Comparison of ENCODE assay signal across 24 cellular contexts in genomic region chr1:236161230-236161629, GRCh38.
"Had no signal": no experiment of that assay in that cellular context is flagged by ENCODE, and none has a peak within 500 bp of the region (broad histone marks: within the 10 kb centered on the region; RNA-seq: fewer than 3 reads in every experiment).

No MANE protein-coding gene starts in this region.

- DNase-seq: activated CD4-positive, alpha-beta T cell treated with anti-CD3 and anti-CD28 coated beads for 1 hour; activated CD4-positive, alpha-beta T cell treated with anti-CD3 and anti-CD28 coated beads, Interleukin-2, amount 50 U/mL, for 48 hours; activated effector memory CD4-positive, alpha-beta T cell treated with anti-CD3 and anti-CD28 coated beads, Interleukin-2, amount 50 U/mL, for 16 hours; activated T-cell treated with anti-CD3 and anti-CD28 coated beads, Interleukin-2, amount 50 U/mL, for 24 hours; amygdala; body of pancreas; caudate nucleus; colonic mucosa; esophagus squamous epithelium; hippocampal formation; kidney; left ventricle myocardium inferior; naive thymus-derived CD8-positive, alpha-beta T cell; occipital lobe; small intestine; stimulated activated CD4-positive, alpha-beta T cell treated with anti-CD3 and anti-CD28 coated beads, Interleukin-4, amount 100 ng/mL, for 4 hours; stimulated activated CD8-positive, alpha-beta memory T cell treated with anti-CD3 and anti-CD28 coated beads, Interleukin-4, amount 100 ng/mL, for 48 hours; tibial artery had no signal

- H3K4me1 ChIP-seq: body of pancreas, colonic mucosa, esophagus squamous epithelium, tibial artery, vagina had no signal

- H3K36me3 ChIP-seq: colonic mucosa, esophagus squamous epithelium, left ventricle myocardium inferior, right atrium auricular region, vagina had no signal

- ATAC-seq: activated naive CD4-positive, alpha-beta T cell treated with anti-CD3 and anti-CD28 coated beads, Interleukin-2, amount 50 U/mL, for 72 hours; body of pancreas; naive thymus-derived CD8-positive, alpha-beta T cell had no signal

- H3K27ac Mint-ChIP-seq: activated T-cell treated with anti-CD3 and anti-CD28 coated beads, Interleukin-2, amount 50 U/mL, for 24 hours; progenitor cell of endocrine pancreas; T-helper 2 cell treated with Interferon-gamma antibody and Interleukin-4, amounts not matched to agents 5 μg/mL and 100 μg/mL, for 36 hours had no signal

- H3K9me3 ChIP-seq: colonic mucosa had no signal

- H3K4me3 ChIP-seq: body of pancreas, colonic mucosa, esophagus squamous epithelium, left ventricle myocardium inferior, right atrium auricular region, tibial artery, vagina had no signal

- H3K27me3 ChIP-seq: body of pancreas, colonic mucosa, esophagus squamous epithelium, right atrium auricular region, tibial artery, vagina had no signal

- FAIRE-seq: endothelial cell of umbilical vein, kidney, small intestine had no signal

- H3K27me3 Mint-ChIP-seq: activated T-cell treated with anti-CD3 and anti-CD28 coated beads, Interleukin-2, amount 50 U/mL, for 24 hours; naive thymus-derived CD8-positive, alpha-beta T cell; progenitor cell of endocrine pancreas had no signal

- H3K4me3 Mint-ChIP-seq: T-helper 2 cell treated with Interferon-gamma antibody and Interleukin-4, amounts not matched to agents 5 μg/mL and 100 μg/mL, for 36 hours had no signal

- H3K27ac ChIP-seq: body of pancreas, colonic mucosa, esophagus squamous epithelium, left ventricle myocardium inferior, right atrium auricular region, tibial artery, vagina had no signal
